In genomic region chr4:156932360-156932759, GRCh38 we compare ENCODE assay signal across 7 cellular contexts. TPM values are rescaled to one million over a fixed set of nuclear protein-coding genes. Genes with fewer than 3 reads are reported as not detected.
DNase-seq lines count a peak whose midpoint lies in the region; ATAC-seq, FAIRE-seq and TF ChIP-seq lines count a peak whose summit lies in the region.
"Not testable (repeated sequence)": the region's sequence is repeated elsewhere in the genome, so short reads cannot be mapped to it uniquely, and the experiment has no call there.
"Had no signal": no experiment of that assay in that cellular context is flagged by ENCODE, and none has a peak within 500 bp of the region (broad histone marks: within the 10 kb centered on the region; RNA-seq: fewer than 3 reads in every experiment).

No MANE protein-coding gene starts in this region.

- H3K4me1 Mint-ChIP-seq in Calu3 (ENCODE audit: low read depth, unreplicated experiment) (peaks cover 18% of the 10 kb centered on the region), chondrocyte (ENCODE audit: low read depth) (peaks cover 53% of the 10 kb centered on the region)

- not testable (repeated sequence) for H3K27me3 ChIP-seq in IMR-90 (ENCODE audit: control insufficient read depth, insufficient read depth, low read length); keratinocyte (ENCODE audit: control insufficient read depth, extremely low read depth, insufficient read depth, low read length)

- not testable (repeated sequence) for TF ChIP-seq RAD21 in IMR-90 (IDR thresholded peaks at IDR 0.05; ENCODE audit: low read length)

- not testable (repeated sequence) for H2AK5ac ChIP-seq in IMR-90 (ENCODE audit: low read depth, low read length)

- not testable (repeated sequence) for H4K8ac ChIP-seq in IMR-90 (ENCODE audit: low read depth in 2 of 2, low read length in 2 of 2)

- H4K20me1 ChIP-seq in IMR-90 (ENCODE audit: insufficient read depth, low read length); keratinocyte (ENCODE audit: control insufficient read depth, extremely low read depth, insufficient read depth, low read length): not testable (repeated sequence)

- not testable (repeated sequence) for H3K4me2 ChIP-seq in IMR-90 (ENCODE audit: low read depth, low read length); keratinocyte (ENCODE audit: control insufficient read depth, extremely low read depth, insufficient read depth, low read depth, low read length)

- H3K9me3 ChIP-seq in IMR-90 (ENCODE audit: control insufficient read depth, insufficient read depth, low read length); keratinocyte (ENCODE audit: control insufficient read depth, low read depth, low read length): not testable (repeated sequence)

- not testable (repeated sequence) for H4K91ac ChIP-seq in IMR-90 (ENCODE audit: insufficient read depth, low read depth, low read length)

- POLR2A ChIA-PET in IMR-90 (lab: Charles Lee; ENCODE audit: unreplicated experiment), result not testable (repeated sequence)

- H2AK9ac ChIP-seq in IMR-90 (replicated peaks; ENCODE audit: low read depth, low read length, poor library complexity), result not testable (repeated sequence)

- H3K56ac ChIP-seq in IMR-90 (ENCODE audit: extremely low read depth, insufficient read depth, low read length), result not testable (repeated sequence)

- H3K36me3 ChIP-seq in IMR-90 (ENCODE audit: control insufficient read depth, insufficient read depth, low read length); keratinocyte (ENCODE audit: control insufficient read depth in 2 of 2, extremely low read depth in 1 of 2, insufficient read depth in 2 of 2, low read length in 2 of 2): not testable (repeated sequence)

- not testable (repeated sequence) for H3K4ac ChIP-seq in IMR-90 (ENCODE audit: low read depth, low read length)

- TF ChIP-seq POLR2A in IMR-90 (IDR thresholded peaks at IDR 0.05; ENCODE audit: low read depth, low read length), result not testable (repeated sequence)

- intact Hi-C loops in Calu3 (cut with micrococcal nuclease; ENCODE audit: unreplicated experiment), result loop anchor here (5.0 kb wide), 2 partner anchors 40 to 155 kb away; no protein-coding TSS in a partner anchor
- intact Hi-C loops in IMR-90 (cut with micrococcal nuclease), result not testable (repeated sequence)

- peaks cover 25% of the 10 kb centered on the region for H3K79me2 ChIP-seq in keratinocyte (ENCODE audit: control insufficient read depth, insufficient read depth, low read length)

- in situ Hi-C loops in IMR-90 (cut with MboI; ENCODE audit: low sequenced_read_pairs), result not testable (repeated sequence)

- H3K27ac Mint-ChIP-seq in Calu3 (ENCODE audit: unreplicated experiment) (peak overlapping the region; percentile 50), chondrocyte (ENCODE audit: unreplicated experiment) (peak overlapping the region; percentile 91)

- peaks cover 35 to 60% of the 10 kb centered on the region in 2 experiments for H3K79me1 ChIP-seq in IMR-90 (ENCODE audit: low read depth in 1 of 2, low read length in 2 of 2)

- H2AFZ ChIP-seq in IMR-90 (replicated peaks; ENCODE audit: low read length, poor library complexity); keratinocyte (ENCODE audit: control insufficient read depth, low read length): not testable (repeated sequence)

- H2BK120ac ChIP-seq in IMR-90 (ENCODE audit: low read depth, low read length), result not testable (repeated sequence)

- H3K36me3 Mint-ChIP-seq in Calu3 (ENCODE audit: insufficient read depth, unreplicated experiment), result peaks cover 28% of the 10 kb centered on the region
- peaks cover 12% of the 10 kb centered on the region for H3K36me3 Mint-ChIP-seq in chondrocyte (ENCODE audit: low read depth)

- CTCF ChIA-PET in Calu3 (lab: Charles Lee), result not testable (repeated sequence)
- CTCF ChIA-PET in IMR-90 (lab: Yijun Ruan, JAX), result interaction anchor here (1.1 kb wide), 1 partner anchor 12 kb away, joined by 3 read pairs; no protein-coding TSS in a partner anchor

- H3K4me1 ChIP-seq in IMR-90 (ENCODE audit: control insufficient read depth, insufficient read depth, low read length) (peaks cover 13% of the 10 kb centered on the region), keratinocyte (ENCODE audit: control insufficient read depth, extremely low read depth, insufficient read depth, low read length) (peaks cover 42% of the 10 kb centered on the region)

- H3K9ac ChIP-seq in IMR-90 (ENCODE audit: low read depth, low read length); keratinocyte (ENCODE audit: control insufficient read depth, extremely low read depth, insufficient read depth, low read length): not testable (repeated sequence)

- dilution Hi-C loops in IMR-90 (cut with HindIII; ENCODE audit: low sequenced_read_pairs, unreplicated experiment); keratinocyte (cut with MboI; ENCODE audit: extremely low pct_ligation_motif_present, low sequenced_read_pairs): not testable (repeated sequence)

- not testable (repeated sequence) for H3K27ac ChIP-seq in IMR-90 (ENCODE audit: insufficient read depth, low read length)
- H3K27ac ChIP-seq in VCaP, result peak overlapping the region; percentile 72
- H3K27ac ChIP-seq in keratinocyte (ENCODE audit: control insufficient read depth, insufficient read depth, low read length), result peak overlapping the region; percentile 92

- FAIRE-seq in keratinocyte (lab: Jason Lieb, UNC), result not testable (repeated sequence)

- H3K4me3 Mint-ChIP-seq in Calu3 (ENCODE audit: low read depth, unreplicated experiment); chondrocyte (ENCODE audit: unreplicated experiment): not testable (repeated sequence)

- not testable (repeated sequence) for DNase-seq in Calu3; IMR-90; chondrocyte (ENCODE audit: low spot score); keratinocyte (ENCODE audit: low read depth, low spot score)

- H3K9me3 Mint-ChIP-seq in Calu3 (ENCODE audit: low read depth, unreplicated experiment), result not testable (repeated sequence)
- peaks cover 16% of the 10 kb centered on the region for H3K9me3 Mint-ChIP-seq in chondrocyte (ENCODE audit: low read depth)

- H2BK15ac ChIP-seq in IMR-90 (ENCODE audit: low read depth, low read length), result not testable (repeated sequence)

- not testable (repeated sequence) for BruUV-seq in Calu3 (replicated peaks; lab: Mats Ljungman, UMichigan); IMR-90 (replicated peaks; lab: Mats Ljungman, UMichigan)

- not testable (repeated sequence) for TF ChIP-seq CTCF in Calu3 (IDR thresholded peaks at IDR 0.05; ENCODE audit: unreplicated experiment); IMR-90 (conservative IDR thresholded peaks at IDR 0.05; ENCODE audit: low read depth, low read length); VCaP (conservative IDR thresholded peaks at IDR 0.05); chondrocyte (IDR thresholded peaks at IDR 0.05); keratinocyte (optimal IDR thresholded peaks at IDR 0.05 in 1 of 3, IDR thresholded peaks at IDR 0.05 in 1 of 3, conservative IDR thresholded peaks at IDR 0.05 in 1 of 3; ENCODE audit: extremely low read depth in 1 of 3, insufficient read depth in 2 of 3, low read length in 3 of 3)

- not testable (repeated sequence) for H3K4me3 ChIP-seq in IMR-90 (ENCODE audit: insufficient read depth, low read depth, low read length); keratinocyte (ENCODE audit: control insufficient read depth in 2 of 3, extremely low read depth in 1 of 3, insufficient read depth in 2 of 3, low read depth in 1 of 3, low read length in 3 of 3)

- not testable (repeated sequence) for H3K23ac ChIP-seq in IMR-90 (ENCODE audit: low read depth, low read length)

- H3K27me3 Mint-ChIP-seq in Calu3 (ENCODE audit: unreplicated experiment); chondrocyte (ENCODE audit: low read depth): not testable (repeated sequence)

- not testable (repeated sequence) for H2BK20ac ChIP-seq in IMR-90 (ENCODE audit: low read depth, low read length)

- not testable (repeated sequence) for H3K9me1 ChIP-seq in IMR-90 (ENCODE audit: insufficient read depth, low read length); keratinocyte (ENCODE audit: control insufficient read depth, extremely low read depth, insufficient read depth, low read length)

- WGBS in IMR-90 (ENCODE audit: extremely low coverage in 2 of 2, insufficient read length in 1 of 2), 2 experiments, result no CpG with 5 or more reads among the region's 2 CpGs

- not testable (repeated sequence) for ATAC-seq in IMR-90 (ENCODE audit: low read depth)

- peak overlapping the region; percentile 51 for H2BK5ac ChIP-seq in IMR-90 (ENCODE audit: low read depth, low read length, poor library complexity, severe bottlenecking)

- not testable (repeated sequence) for H3K14ac ChIP-seq in IMR-90 (replicated peaks; ENCODE audit: low read depth, low read length)

- H3K18ac ChIP-seq in IMR-90 (ENCODE audit: low read depth, low read length), result not testable (repeated sequence)

- not testable (repeated sequence) for H4K5ac ChIP-seq in IMR-90 (ENCODE audit: low read depth, low read length)

RNA-seq across cellular contexts. Expression of gene PDGFC, which starts 39.2 kb away (rescaled TPM):
- total RNA-seq in Calu3 (2022) (52.1 and 64.5 TPM in 2 replicates), IMR-90 (2012; rRNA removed) (90.7 and 105 TPM in 2 replicates), chondrocyte (70.0 to 131 TPM (median 70.9 TPM) in 3 replicates)
- polyA plus RNA-seq in IMR-90 (2012; rRNA removed) (15.6 and 19.8 TPM in 2 replicates), keratinocyte (19.5 to 29.7 TPM (median 28.9 TPM) in 3 replicates)
- polyA plus RNA-seq in IMR-90 (2012; cell fraction: cytosol; rRNA removed), result 4.4 and 11.0 TPM in 2 replicates
- polyA plus RNA-seq in IMR-90 (2012; cell fraction: nucleus; rRNA removed; ENCODE audit: low replicate concordance), result 13.5 and 32.1 TPM in 2 replicates
- 22.1 TPM for polyA plus RNA-seq in keratinocyte (2011; ENCODE audit: low read depth)
- 11.6 and 23.3 TPM in 2 replicates for polyA plus RNA-seq in keratinocyte (2011; cell fraction: cytosol; rRNA removed)
- 34.6 and 37.1 TPM in 2 replicates for polyA plus RNA-seq in keratinocyte (2011; cell fraction: nucleus; rRNA removed)
- 12.8 and 36.2 TPM in 2 replicates for polyA plus RNA-seq in keratinocyte (2012; ENCODE audit: low replicate concordance)
- polyA minus RNA-seq in keratinocyte, result 30.0 to 73.6 TPM (median 44.4 TPM) in 3 replicates
- polyA minus RNA-seq in keratinocyte (2011; cell fraction: cytosol; rRNA and poly(A)+ RNA removed), result 24.0 TPM
- 35.7 and 84.4 TPM in 2 replicates for polyA minus RNA-seq in keratinocyte (2011; cell fraction: nucleus; rRNA and poly(A)+ RNA removed)
- total RNA-seq: CD4-positive, alpha-beta T cell had no signal
- polyA plus RNA-seq: CD8-positive, alpha-beta memory T cell had no signal
